25 cellular contexts compared by ENCODE assay signal in genomic region chr13:46136688-46137087, GRCh38. TPM values are rescaled to one million over a fixed set of nuclear protein-coding genes. Genes with fewer than 3 reads are reported as not detected.
DNase-seq lines count a peak whose midpoint lies in the region; ATAC-seq and TF ChIP-seq lines count a peak whose summit lies in the region.
"Had no signal": no experiment of that assay in that cellular context is flagged by ENCODE, and none has a peak within 500 bp of the region (broad histone marks: within the 10 kb centered on the region; RNA-seq: fewer than 3 reads in every experiment).

No MANE protein-coding gene starts in this region.

- no peaks in the 10 kb centered on the region for H3K9me3 Mint-ChIP-seq in CD8-positive, alpha-beta memory T cell
- H3K9me3 Mint-ChIP-seq in activated T-helper 17 cell treated with anti-CD3 and anti-CD28 coated beads, Interleukin-2, amount 50 U/mL, for 72 hours = no peaks in the 10 kb centered on the region
- H3K9me3 Mint-ChIP-seq in naive thymus-derived CD8-positive, alpha-beta T cell = no peaks in the 10 kb centered on the region

- POLR2A ChIA-PET in CD8-positive, alpha-beta memory T cell (lab: Charles Lee) = no interaction called here
- POLR2A ChIA-PET in naive thymus-derived CD8-positive, alpha-beta T cell (lab: Charles Lee) = no interaction called here

- H3K4me1 ChIP-seq in CD8-positive, alpha-beta memory T cell (ENCODE audit: insufficient read depth, low read length) = no peaks in the 10 kb centered on the region
- H3K4me1 ChIP-seq: esophagus muscularis mucosa had no signal

- H3K36me3 ChIP-seq in CD8-positive, alpha-beta memory T cell (ENCODE audit: insufficient read depth, low read length) = peaks cover 86% of the 10 kb centered on the region
- H3K36me3 ChIP-seq: esophagus muscularis mucosa had no signal

- H3K27ac ChIP-seq in C4-2B (peak overlapping the region; percentile 98), dorsolateral prefrontal cortex (no peak overlapping the region)
- no peak overlapping the region for H3K27ac ChIP-seq in CD8-positive, alpha-beta memory T cell (ENCODE audit: low read depth, low read length)
- H3K27ac ChIP-seq: esophagus muscularis mucosa, skin epidermis had no signal

- no peak for ATAC-seq in activated T-helper 17 cell treated with anti-CD3 and anti-CD28 coated beads, Interleukin-2, amount 50 U/mL, for 72 hours (replicated peaks)
- ATAC-seq in naive thymus-derived CD8-positive, alpha-beta T cell = no peak
- no peak for ATAC-seq in HG02763 (IDR thresholded peaks at IDR 0.05; ENCODE audit: unreplicated experiment)

- peaks cover 34 to 73% (median 71%) of the 10 kb centered on the region in 3 donors for H3K4me1 Mint-ChIP-seq in CD8-positive, alpha-beta memory T cell
- H3K4me1 Mint-ChIP-seq in activated T-helper 17 cell treated with anti-CD3 and anti-CD28 coated beads, Interleukin-2, amount 50 U/mL, for 72 hours = peaks cover 14% of the 10 kb centered on the region
- peaks cover 11 to 24% (median 20%) of the 10 kb centered on the region in 4 donors for H3K4me1 Mint-ChIP-seq in naive thymus-derived CD8-positive, alpha-beta T cell

- TF ChIP-seq CTCF in C4-2B (conservative IDR thresholded peaks at IDR 0.05) = no peak
- TF ChIP-seq CTCF in dorsolateral prefrontal cortex (IDR thresholded peaks at IDR 0.05 in 54 of 56, conservative IDR thresholded peaks at IDR 0.05 in 2 of 56; ENCODE audit: low read depth in 1 of 56, partially characterized antibody in 56 of 56) = no peak

- no peak for DNase-seq in CD8-positive, alpha-beta memory T cell
- no peak for DNase-seq in naive thymus-derived CD8-positive, alpha-beta T cell
- no peak for DNase-seq in nucleus accumbens (lab: John Stamatoyannopoulos, UW)
- no peak for DNase-seq in dorsolateral prefrontal cortex
- DNase-seq: activated CD4-positive, CD25-positive, alpha-beta regulatory T cell treated with anti-CD3 and anti-CD28 coated beads, Interleukin-2, amount 50 U/mL, for 72 hours; activated CD8-positive, alpha-beta memory T cell treated with anti-CD3 and anti-CD28 coated beads, Interleukin-2, amount 50 U/mL, for 4 hours; DND-41; effector CD8-positive, alpha-beta T cell; hippocampal formation; Kasumi-1; NCI-H1048; NCI-H1930; NCI-H2227 treated with DMSO at 0.1 percent for 48 hours; NCI-H748 treated with DMSO at 0.1 percent for 48 hours; stimulated activated CD4-positive, alpha-beta T cell treated with anti-CD3 and anti-CD28 coated beads, Interleukin-2, amount 100 ng/mL, for 24 hours; stimulated activated naive CD4-positive, alpha-beta T cell had no signal

- H3K36me3 Mint-ChIP-seq in CD8-positive, alpha-beta memory T cell = peaks cover 21 to 90% (median 29%) of the 10 kb centered on the region in 3 donors
- peaks cover 100% of the 10 kb centered on the region for H3K36me3 Mint-ChIP-seq in activated T-helper 17 cell treated with anti-CD3 and anti-CD28 coated beads, Interleukin-2, amount 50 U/mL, for 72 hours (ENCODE audit: low read depth)
- peaks cover 5 to 97% (median 33%) of the 10 kb centered on the region in 3 donors for H3K36me3 Mint-ChIP-seq in naive thymus-derived CD8-positive, alpha-beta T cell

- H3K9me3 ChIP-seq in CD8-positive, alpha-beta memory T cell (ENCODE audit: low read length) = no peaks in the 10 kb centered on the region
- H3K9me3 ChIP-seq: esophagus muscularis mucosa had no signal

- H3K27me3 Mint-ChIP-seq in CD8-positive, alpha-beta memory T cell = no peaks in the 10 kb centered on the region
- no peaks in the 10 kb centered on the region for H3K27me3 Mint-ChIP-seq in activated T-helper 17 cell treated with anti-CD3 and anti-CD28 coated beads, Interleukin-2, amount 50 U/mL, for 72 hours
- no peaks in the 10 kb centered on the region for H3K27me3 Mint-ChIP-seq in naive thymus-derived CD8-positive, alpha-beta T cell

- peak overlapping the region in 1 of 7 donors; percentile 15 for H3K4me3 Mint-ChIP-seq in CD8-positive, alpha-beta memory T cell
- no peak overlapping the region for H3K4me3 Mint-ChIP-seq in activated T-helper 17 cell treated with anti-CD3 and anti-CD28 coated beads, Interleukin-2, amount 50 U/mL, for 72 hours
- H3K4me3 Mint-ChIP-seq in naive thymus-derived CD8-positive, alpha-beta T cell = no peak overlapping the region

- H3K27me3 ChIP-seq in CD8-positive, alpha-beta memory T cell (ENCODE audit: insufficient read depth, low read length, poor library complexity, severe bottlenecking) = no peaks in the 10 kb centered on the region
- peaks cover 0 to 9% (median 0%) of the 10 kb centered on the region in 45 donors for H3K27me3 ChIP-seq in dorsolateral prefrontal cortex
- H3K27me3 ChIP-seq: esophagus muscularis mucosa had no signal

- peak overlapping the region; percentile 44 to 93 (median 78) for H3K27ac Mint-ChIP-seq in CD8-positive, alpha-beta memory T cell
- H3K27ac Mint-ChIP-seq in activated T-helper 17 cell treated with anti-CD3 and anti-CD28 coated beads, Interleukin-2, amount 50 U/mL, for 72 hours = peak overlapping the region; percentile 71
- H3K27ac Mint-ChIP-seq in naive thymus-derived CD8-positive, alpha-beta T cell = peak overlapping the region; percentile 70 to 94 (median 84)

- intact Hi-C loops in dorsolateral prefrontal cortex (cut with DNase I) = no loop called here

- no peak overlapping the region for H3K4me3 ChIP-seq in CD8-positive, alpha-beta memory T cell (ENCODE audit: low read length)
- no peak overlapping the region for H3K4me3 ChIP-seq in dorsolateral prefrontal cortex
- H3K4me3 ChIP-seq: esophagus muscularis mucosa, skin epidermis had no signal

- CTCF ChIA-PET in CD8-positive, alpha-beta memory T cell (lab: Charles Lee) = interaction anchor here (0.6 to 2.3 kb wide), 5 partner anchors 10 to 156 kb away, joined by 3 to 5 read pairs (median 3); no protein-coding TSS in a partner anchor

RNA-seq across cellular contexts. Expression of gene CPB2, which starts 31.9 kb away (rescaled TPM):
- total RNA-seq in CD8-positive, alpha-beta memory T cell = not detected
- polyA plus RNA-seq in CD8-positive, alpha-beta memory T cell = not detected
- not detected for total RNA-seq in activated T-helper 17 cell treated with anti-CD3 and anti-CD28 coated beads, Interleukin-2, amount 50 U/mL, for 72 hours
- not detected for total RNA-seq in naive thymus-derived CD8-positive, alpha-beta T cell
- under 1 TPM in 1 of 3 donors, not detected in 2; 0.12 TPM for polyA plus RNA-seq in naive thymus-derived CD8-positive, alpha-beta T cell
- total RNA-seq in dorsolateral prefrontal cortex = under 1 TPM in 1 of 120 experiments, not detected in 119; 0.26 TPM
- total RNA-seq: chondrocyte, esophagus muscularis mucosa, frontal cortex, mononuclear cell, pulmonary artery endothelial cell had no signal

RNA-seq across cellular contexts. Expression of gene LCP1, which starts 45.3 kb away (rescaled TPM):
- 100 to 1,000 TPM; 838 to 869 TPM for total RNA-seq in CD8-positive, alpha-beta memory T cell
- 1,545 TPM for polyA plus RNA-seq in CD8-positive, alpha-beta memory T cell
- 100 to 1,000 TPM; 727 to 916 TPM for total RNA-seq in activated T-helper 17 cell treated with anti-CD3 and anti-CD28 coated beads, Interleukin-2, amount 50 U/mL, for 72 hours
- total RNA-seq in naive thymus-derived CD8-positive, alpha-beta T cell = 100 to 1,000 TPM; 391 to 409 TPM
- polyA plus RNA-seq in naive thymus-derived CD8-positive, alpha-beta T cell = 1,000 to 10,000 TPM in 1 of 3 donors, 100 to 1,000 TPM in 2; 834 to 1,034 (median 852) TPM
- total RNA-seq in dorsolateral prefrontal cortex = 10 to 100 TPM in 71 of 120 experiments, 1 to 10 TPM in 49; 2.5 to 60.2 (median 11.3) TPM

Comparison
In these comparisons a context has a peak if more than half of its experiments do, and no peak if none do; other contexts are left out.
1. RNA of gene LCP1, which starts 45.3 kb away (total RNA-seq): 727 to 916 TPM in activated T-helper 17 cell treated with anti-CD3 and anti-CD28 coated beads, Interleukin-2, amount 50 U/mL, for 72 hours, 838 to 869 TPM in CD8-positive, alpha-beta memory T cell and 391 to 409 TPM in naive thymus-derived CD8-positive, alpha-beta T cell; 2.5 to 60.2 TPM in dorsolateral prefrontal cortex; every median in the first group is over 4 times any median in the second.
2. Peak in every context shown above with its lines, with median percentiles within 50 percentile points of each other: H3K27ac Mint-ChIP-seq.